7 cellular contexts compared by ENCODE assay signal in genomic region chr15:90184786-90185704, GRCh38. TPM values are rescaled to one million over a fixed set of nuclear protein-coding genes. Genes with fewer than 3 reads are reported as not detected.
DNase-seq lines count a peak whose midpoint lies in the region; TF ChIP-seq lines count a peak whose summit lies in the region.

No MANE protein-coding gene starts in this region.

- no peak for TF ChIP-seq CTCF in GM13977 (IDR thresholded peaks at IDR 0.05; ENCODE audit: extremely low read depth, insufficient read depth, missing control alignments)
- no peak for TF ChIP-seq CTCF in HFF-Myc (IDR thresholded peaks at IDR 0.05; ENCODE audit: low read depth, low read length, missing control alignments)
- no peak for TF ChIP-seq CTCF in brain microvascular endothelial cell (IDR thresholded peaks at IDR 0.05; ENCODE audit: low read depth, low read length, missing control alignments)

- DNase-seq in GM13977 (ENCODE audit: low spot score), result peak; percentile 88
- no peak for DNase-seq in HFF-Myc (ENCODE audit: extremely low read depth, low read depth)
- DNase-seq in NCI-H1105 (lab: John Stamatoyannopoulos, UW), result peak; percentile 67
- peak; percentile 46 for DNase-seq in T-helper 9 cell
- no peak for DNase-seq in brain microvascular endothelial cell
- peak; percentile 88 for DNase-seq in iPS-NIHi11 (ENCODE audit: low spot score)

- H3K27me3 ChIP-seq in brain microvascular endothelial cell (replicated peaks), result no peaks in the 10 kb centered on the region
- H3K27me3 ChIP-seq in skeletal muscle tissue (ENCODE audit: control insufficient read depth in 3 of 3, insufficient read depth in 3 of 3, low read length in 3 of 3), result no peaks in the 10 kb centered on the region

- peaks cover 8 to 11% (median 10%) of the 10 kb centered on the region in 3 donors for H3K4me1 ChIP-seq in skeletal muscle tissue (ENCODE audit: control insufficient read depth in 3 of 3, insufficient read depth in 3 of 3, low read length in 3 of 3)

- peak overlapping the region; percentile 74 to 85 (median 81) for H3K9ac ChIP-seq in skeletal muscle tissue (ENCODE audit: low read depth in 1 of 3, low read length in 3 of 3)

- H3K9me3 ChIP-seq in skeletal muscle tissue (ENCODE audit: control insufficient read depth in 3 of 3, low read length in 3 of 3), result no peaks in the 10 kb centered on the region

- H3K27ac ChIP-seq in brain microvascular endothelial cell (no peak overlapping the region), skeletal muscle tissue (ENCODE audit: low read depth, low read length) (peak overlapping the region; percentile 95)

- H3K36me3 ChIP-seq in brain microvascular endothelial cell (replicated peaks), result no peaks in the 10 kb centered on the region
- H3K36me3 ChIP-seq in skeletal muscle tissue (ENCODE audit: control insufficient read depth in 3 of 3, insufficient read depth in 3 of 3, low read length in 3 of 3), result no peaks in the 10 kb centered on the region

- in situ Hi-C loops in GM13977 (cut with MboI; ENCODE audit: low pct_unique_long_range_greater_than_20kb, low sequenced_read_pairs, unreplicated experiment), result no loop called here
- in situ Hi-C loops in brain microvascular endothelial cell (cut with HindIII; ENCODE audit: low pct_ligation_motif_present, low sequenced_read_pairs), result no loop called here

- H3K4me3 ChIP-seq in HFF-Myc (replicated peaks; ENCODE audit: low read depth, low read length) (peak overlapping the region; percentile 54), brain microvascular endothelial cell (ENCODE audit: low read depth, low read length) (peak overlapping the region; percentile 63), skeletal muscle tissue (ENCODE audit: low read length in 3 of 3) (peak overlapping the region; percentile 70 to 85 (median 75))

RNA-seq across cellular contexts. Expression of gene SEMA4B, which starts 16.1 kb away (rescaled TPM):
- total RNA-seq in skeletal muscle tissue, result 7.8 TPM

RNA-seq across cellular contexts. Expression of gene CIB1, which starts 48.7 kb away (rescaled TPM):
- total RNA-seq in skeletal muscle tissue, result 7.8 TPM

RNA-seq across cellular contexts. Expression of gene GDPGP1, which starts 49.0 kb away (rescaled TPM):
- 3.1 TPM for total RNA-seq in skeletal muscle tissue

Comparison
In these comparisons a context has a peak if more than half of its experiments do, and no peak if none do; other contexts are left out.
1. DNase-seq: peak in GM13977 (single experiment), NCI-H1105 (single experiment), T-helper 9 cell (single experiment) and iPS-NIHi11 (single experiment); none in HFF-Myc (single experiment) and brain microvascular endothelial cell (single experiment).
2. Peak in every context shown above with its lines, with median percentiles within 50 percentile points of each other: H3K4me3 ChIP-seq.